ENCODE assay signal across 8 cellular contexts in the genomic region with DNA sequence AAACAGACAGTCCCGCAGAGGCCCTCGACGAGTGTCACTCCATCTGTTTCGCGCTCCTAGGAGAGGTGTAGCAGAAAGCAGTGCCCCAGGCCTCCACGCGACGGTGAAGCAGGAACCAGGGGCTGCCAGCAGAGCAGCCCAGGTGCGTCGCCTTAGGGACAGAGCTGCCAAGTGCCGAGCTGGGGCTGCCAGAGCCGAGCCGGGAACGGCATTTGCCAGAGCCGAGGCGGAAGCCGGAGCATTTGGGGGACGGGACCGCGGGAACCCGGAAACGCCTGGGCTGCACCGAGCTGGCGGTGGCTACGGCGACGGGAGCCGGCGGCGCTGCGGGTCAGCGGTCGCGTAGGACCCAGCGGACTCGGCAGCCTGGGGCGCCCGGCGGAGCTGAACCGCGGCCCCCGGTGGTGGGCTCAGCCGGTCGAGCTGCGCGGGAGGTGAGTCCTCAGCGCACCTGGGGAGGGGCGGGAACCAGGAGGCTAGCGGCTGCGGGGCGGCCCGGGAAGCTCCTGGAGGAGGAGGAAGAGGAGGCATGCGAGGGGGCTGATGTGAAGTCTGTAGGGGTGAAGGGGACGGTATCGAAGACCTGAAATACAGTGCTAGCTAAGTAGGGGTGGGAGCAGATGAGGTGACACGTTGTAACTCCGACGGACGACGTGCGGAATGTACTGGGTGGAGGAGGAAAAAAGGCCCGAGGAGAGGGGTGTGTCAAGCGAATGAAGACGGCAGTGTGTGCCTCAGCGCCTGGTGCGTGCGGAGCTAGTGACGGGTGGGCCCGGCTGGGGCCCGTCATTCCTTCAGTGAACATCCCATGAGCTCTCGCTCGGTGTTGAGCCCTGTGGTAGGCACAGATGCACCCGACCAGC. TPM values are rescaled to one million over a fixed set of nuclear protein-coding genes. Genes with fewer than 3 reads are reported as not detected.
A peak's percentile ranks its signal among the peaks of the same experiment; 100 is the strongest.
DNase-seq lines count a peak whose midpoint lies in the region; ATAC-seq and TF ChIP-seq lines count a peak whose summit lies in the region.

Gene SLC35A3 (plus strand): TSS at position 268 of the 863 bp plus-strand sequence. CDS start 23,559 bp downstream, outside the sequence.

- CTCF ChIA-PET in AG04449 (lab: Yijun Ruan, JAX): no interaction called here

- ATAC-seq in GM18861 (IDR thresholded peaks at IDR 0.05; ENCODE audit: unreplicated experiment) (peak; percentile 89), HG03095 (IDR thresholded peaks at IDR 0.05; ENCODE audit: unreplicated experiment) (peak; percentile 86)
- ATAC-seq in activated CD4-positive, CD25-positive, alpha-beta regulatory T cell treated with anti-CD3 and anti-CD28 coated beads, Interleukin-2, amount 50 U/mL, for 24 hours: peak; percentile 92

- DNase-seq in AG04449 (ENCODE audit: low read depth, low spot score) (no peak), NCI-H2227 (lab: John Stamatoyannopoulos, UW; ENCODE audit: unreplicated experiment) (peak; percentile 88), cerebellum (ENCODE audit: low spot score) (peak; percentile 79), kidney glomerular epithelial cell (lab: John Stamatoyannopoulos, UW) (peak; percentile 63)
- DNase-seq in stimulated activated CD4-positive, alpha-beta T cell treated with anti-CD3 and anti-CD28 coated beads, Interleukin-1b, Interleukin-23, amount 100 ng/mL, for 1 hour (ENCODE audit: low read depth in 2 of 2): peak; percentile 37 to 65

- POLR2A ChIA-PET in AG04449 (lab: Yijun Ruan, JAX): interaction anchor here (0.6 to 1.4 kb wide), 4 partner anchors 8 to 280 kb away, joined by 3 to 4 read pairs (median 4); partner anchors contain the start of gene DBT

- H3K4me3 ChIP-seq in AG04449 (ENCODE audit: low read depth, low read length): peak within 1 kb of the TSS; percentile 88

- no peak for TF ChIP-seq CTCF in AG04449 (IDR thresholded peaks at IDR 0.05; ENCODE audit: insufficient read depth, low read length, missing control alignments)

RNA-seq across cellular contexts. Expression of gene SLC35A3, which starts in this region (rescaled TPM):
- total RNA-seq in cerebellum: 32.1 TPM
